ENCODE assay signal across 26 cellular contexts in genomic region chr6:1231941-1232340, GRCh38.
"Had no signal": no experiment of that assay in that cellular context is flagged by ENCODE, and none has a peak within 500 bp of the region (broad histone marks: within the 10 kb centered on the region; RNA-seq: fewer than 3 reads in every experiment).

No MANE protein-coding gene starts in this region.

- H3K9me3 ChIP-seq: breast epithelium, heart left ventricle, ovary, prostate gland, testis had no signal

- DNase-seq: activated B cell treated with CpG ODN at 0.5 μM for 24 hours; activated CD4-positive, alpha-beta T cell treated with anti-CD3 and anti-CD28 coated beads for 36 hours; activated CD8-positive, alpha-beta memory T cell treated with anti-CD3 and anti-CD28 coated beads, Interleukin-2, amount 10 ng/mL, durations not matched to agents 7 days and 5 days; activated CD8-positive, alpha-beta T cell treated with anti-CD3 and anti-CD28 coated beads, Interleukin-2, amount 10 ng/mL, durations not matched to agents 7 days and 5 days; activated naive CD4-positive, alpha-beta T cell; activated T-cell treated with anti-CD3 and anti-CD28 coated beads, Interleukin-2, amount 50 U/mL, for 48 hours; dermis blood vessel endothelial cell; effector CD4-positive, alpha-beta T cell; erythroblast; foreskin fibroblast; heart left ventricle; hypothalamus; immature natural killer cell; left cardiac atrium; left ventricle myocardium superior; naive thymus-derived CD4-positive, alpha-beta T cell; ovary; stimulated activated CD4-positive, alpha-beta T cell treated with anti-CD3 and anti-CD28 coated beads, Interleukin-15, amount 100 ng/mL, for 24 hours; stimulated activated naive CD8-positive, alpha-beta T cell treated with anti-CD3 and anti-CD28 coated beads, Interleukin-15, Interleukin-2, amounts not matched to agents 100 U/mL and 50 U/mL, for 24 hours; T-helper 1 cell; testis; trophoblast cell had no signal

- H3K27ac ChIP-seq: breast epithelium, heart left ventricle, ovary, prostate gland, testis had no signal

- FAIRE-seq: urothelium cell line had no signal

- H3K27me3 ChIP-seq: ovary, testis had no signal

- H3K4me3 ChIP-seq: breast epithelium, heart left ventricle, ovary, prostate gland, testis had no signal

- ATAC-seq: activated CD4-positive, alpha-beta T cell treated with anti-CD3 and anti-CD28 coated beads for 36 hours; activated CD8-positive, alpha-beta memory T cell treated with anti-CD3 and anti-CD28 coated beads, Interleukin-2, amount 10 ng/mL, durations not matched to agents 7 days and 5 days; activated CD8-positive, alpha-beta T cell treated with anti-CD3 and anti-CD28 coated beads, Interleukin-2, amount 10 ng/mL, durations not matched to agents 7 days and 5 days; activated naive CD4-positive, alpha-beta T cell treated with anti-CD3 and anti-CD28 coated beads, Interleukin-2, amount 50 U/mL, for 72 hours; heart left ventricle; left cardiac atrium; left ventricle myocardium superior; stimulated activated naive CD8-positive, alpha-beta T cell treated with anti-CD3 and anti-CD28 coated beads, Interleukin-15, Interleukin-2, amounts not matched to agents 100 U/mL and 50 U/mL, for 24 hours had no signal

- H3K36me3 ChIP-seq: breast epithelium, heart left ventricle, ovary, prostate gland had no signal

- H3K4me1 ChIP-seq: breast epithelium, heart left ventricle, prostate gland, testis had no signal
